In the genomic region with DNA sequence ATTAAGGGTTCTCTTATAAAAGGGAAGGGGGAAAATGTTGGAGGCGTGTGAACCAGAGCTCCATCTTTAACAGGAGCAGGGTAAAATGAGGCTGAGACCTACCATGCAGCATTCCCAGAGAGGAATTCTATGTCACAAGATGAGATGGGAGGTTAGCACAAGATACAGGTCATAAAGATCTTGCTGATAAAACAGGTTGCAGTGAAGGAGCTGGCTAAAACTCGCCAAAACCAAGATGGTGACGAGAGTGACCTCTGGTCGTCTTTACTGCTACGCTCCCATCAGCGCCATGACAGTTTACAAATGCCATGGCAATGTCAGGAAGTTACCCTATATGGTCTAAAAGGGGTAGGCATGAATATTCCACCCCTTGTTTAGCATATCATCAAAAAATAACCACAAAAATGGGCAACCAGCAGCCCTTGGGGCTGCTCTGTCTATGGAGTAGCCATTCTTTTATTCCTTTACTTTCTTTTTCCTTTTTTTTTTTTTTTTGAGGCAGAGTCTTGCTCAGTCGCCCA, we compare ENCODE assay signal across 12 cellular contexts. TPM values are rescaled to one million over a fixed set of nuclear protein-coding genes. Genes with fewer than 3 reads are reported as not detected.
"Had no signal": no experiment of that assay in that cellular context is flagged by ENCODE, and none has a peak within 500 bp of the region (broad histone marks: within the 10 kb centered on the region; RNA-seq: fewer than 3 reads in every experiment).

No MANE protein-coding gene starts in this region.

RNA-seq across cellular contexts. Expression of a gene that starts 21.2 kb away (rescaled TPM):
- total RNA-seq: activated CD4-positive, alpha-beta memory T cell treated with anti-CD3 and anti-CD28 coated beads, Interleukin-2, amount 10 ng/mL, durations not matched to agents 7 days and 5 days; activated CD4-positive, alpha-beta T cell treated with anti-CD3 and anti-CD28 coated beads for 36 hours; activated CD4-positive, alpha-beta T cell treated with anti-CD3 and anti-CD28 coated beads, Interleukin-2, amount 10 ng/mL, durations not matched to agents 7 days and 5 days; activated CD8-positive, alpha-beta memory T cell treated with anti-CD3 and anti-CD28 coated beads, Interleukin-2, amount 10 ng/mL, durations not matched to agents 7 days and 5 days; activated CD8-positive, alpha-beta T cell treated with anti-CD3 and anti-CD28 coated beads, Interleukin-2, amount 10 ng/mL, durations not matched to agents 7 days and 5 days; activated naive CD8-positive, alpha-beta T cell treated with anti-CD3 and anti-CD28 coated beads, Interleukin-2, amount 10 ng/mL, durations not matched to agents 7 days and 5 days; activated T-helper 2 cell treated with anti-CD3 and anti-CD28 coated beads, Interferon-gamma antibody, Interleukin-2, Interleukin-4, amounts not matched to agents 10 μg/mL and 5 μg/mL and 100 μg/mL, durations not matched to agents 14 hours and 24 hours and 36 hours; ascending aorta; bronchial epithelial cell; T-helper 1 cell treated with Interleukin-12 subunit alpha and Interleukin-12 subunit beta and Interleukin-4 antibody, amounts not matched to agents 30 ng/mL and 1 ng/mL, for 36 hours; T-helper 17 cell; T-helper 2 cell treated with Interferon-gamma antibody and Interleukin-4, amounts not matched to agents 100 ng/mL and 5 ng/mL, for 36 hours had no signal

RNA-seq across cellular contexts. Expression of a gene that starts 39.6 kb away (rescaled TPM):
- total RNA-seq: activated T-helper 2 cell treated with anti-CD3 and anti-CD28 coated beads, Interferon-gamma antibody, Interleukin-2, Interleukin-4, amounts not matched to agents 10 μg/mL and 5 μg/mL and 100 μg/mL, durations not matched to agents 14 hours and 24 hours and 36 hours; T-helper 1 cell treated with Interleukin-12 subunit alpha and Interleukin-12 subunit beta and Interleukin-4 antibody, amounts not matched to agents 30 ng/mL and 1 ng/mL, for 36 hours; T-helper 2 cell treated with Interferon-gamma antibody and Interleukin-4, amounts not matched to agents 100 ng/mL and 5 ng/mL, for 36 hours had no signal

RNA-seq across cellular contexts. Expression of a gene that starts 51.1 kb away (rescaled TPM):
- total RNA-seq: activated CD8-positive, alpha-beta T cell treated with anti-CD3 and anti-CD28 coated beads, Interleukin-2, amount 10 ng/mL, durations not matched to agents 7 days and 5 days; ascending aorta had no signal
